Comparison of ENCODE assay signal across 8 cellular contexts in the genomic region with DNA sequence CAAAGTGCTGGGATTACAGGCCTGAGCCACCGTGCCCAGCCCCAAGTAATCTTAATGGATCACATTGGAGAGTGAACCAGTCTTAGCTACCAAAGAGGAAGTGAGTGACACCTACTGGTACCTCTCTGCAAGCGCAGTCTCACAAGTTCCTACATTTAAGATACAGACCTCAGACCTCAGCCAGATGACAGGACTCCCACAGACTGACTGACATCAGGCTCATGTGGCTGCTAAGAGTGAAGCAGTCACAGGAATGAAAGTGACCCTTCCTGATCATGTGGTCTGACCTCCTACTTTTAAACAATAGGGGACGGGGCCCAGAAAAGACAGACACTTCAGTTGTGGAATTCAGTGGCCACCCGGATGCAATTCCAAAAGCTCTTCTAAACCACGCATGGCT. TPM values are rescaled to one million over a fixed set of nuclear protein-coding genes. Genes with fewer than 3 reads are reported as not detected.
A peak's percentile ranks its signal among the peaks of the same experiment; 100 is the strongest.
DNase-seq lines count a peak whose midpoint lies in the region; ATAC-seq and TF ChIP-seq lines count a peak whose summit lies in the region.

No MANE protein-coding gene starts in this region.

- H3K79me2 ChIP-seq in OCI-LY7 (ENCODE audit: insufficient read depth, low read depth, low read length) (peaks cover 53% of the 10 kb centered on the region), fibroblast of lung (ENCODE audit: control insufficient read depth, insufficient read depth, low read length) (no peaks in the 10 kb centered on the region), neural progenitor cell (ENCODE audit: low read depth) (no peaks in the 10 kb centered on the region)

- 47% methylated on average over 5 of the region's 5 CpGs for WGBS in suprapubic skin

- H3K27ac Mint-ChIP-seq in neural progenitor cell, result peak overlapping the region; percentile 79

- H3K9me2 ChIP-seq in OCI-LY7 (ENCODE audit: insufficient read depth, low read length), result no peaks in the 10 kb centered on the region

- peak; percentile 83 for DNase-seq in EH (ENCODE audit: low read depth)
- DNase-seq in HUDEP-2 (lab: John Stamatoyannopoulos, UW; ENCODE audit: unreplicated experiment in 76 of 76), result peak in 57 of 76 experiments; percentile 2 to 74 (median 34)
- DNase-seq in OCI-LY7 (ENCODE audit: low spot score), result peak; percentile 92
- DNase-seq in activated T-cell treated with anti-CD3 and anti-CD28 coated beads for 4 hours, result peak; percentile 49
- DNase-seq in fibroblast of lung (ENCODE audit: low read depth in 2 of 2), result peak; percentile 76 to 87
- peak; percentile 82 for DNase-seq in neural progenitor cell (ENCODE audit: low spot score)
- no peak for DNase-seq in suprapubic skin (ENCODE audit: low spot score in 2 of 2)

- H3K4me3 ChIP-seq in OCI-LY7 (ENCODE audit: low read depth, low read length, poor library complexity, severe bottlenecking) (no peak overlapping the region), fibroblast of lung (replicated peaks in 1 of 4; ENCODE audit: control extremely low read depth in 1 of 4, insufficient read depth in 1 of 4, low read depth in 3 of 4, low read length in 4 of 4) (no peak overlapping the region), neural progenitor cell (no peak overlapping the region), suprapubic skin (no peak overlapping the region)

- no peaks in the 10 kb centered on the region for H4K20me1 ChIP-seq in OCI-LY7 (ENCODE audit: insufficient read depth, low read length)
- H4K20me1 ChIP-seq in fibroblast of lung (ENCODE audit: control insufficient read depth, extremely low read depth, insufficient read depth, low read length), result no peaks in the 10 kb centered on the region
- H4K20me1 ChIP-seq in neural progenitor cell (ENCODE audit: low read depth), result no peaks in the 10 kb centered on the region

- POLR2A ChIA-PET in OCI-LY7 (lab: Charles Lee), result interaction anchor here (0.7 to 8.4 kb wide), 7 partner anchors 6 to 62 kb away, joined by 3 to 167 read pairs (median 4); no protein-coding TSS in a partner anchor

- H3K4me3 Mint-ChIP-seq in neural progenitor cell, result no peak overlapping the region

- H3K4me1 ChIP-seq in OCI-LY7 (ENCODE audit: insufficient read depth, low read length, poor library complexity, severe bottlenecking) (peaks cover 90% of the 10 kb centered on the region), fibroblast of lung (ENCODE audit: control insufficient read depth, extremely low read depth, insufficient read depth, low read length) (no peaks in the 10 kb centered on the region), neural progenitor cell (no peaks in the 10 kb centered on the region), suprapubic skin (no peaks in the 10 kb centered on the region)

- peaks cover 6% of the 10 kb centered on the region for H3K4me1 Mint-ChIP-seq in neural progenitor cell

- CTCF ChIA-PET in OCI-LY7 (lab: Charles Lee; ENCODE audit: unreplicated experiment), result interaction anchor here (0.9 to 3.0 kb wide), 4 partner anchors 8 to 43 kb away, joined by 3 to 10 read pairs (median 6); no protein-coding TSS in a partner anchor

- H3K27me3 ChIP-seq in fibroblast of lung (ENCODE audit: control insufficient read depth, insufficient read depth, low read length) (peaks cover 1% of the 10 kb centered on the region), neural progenitor cell (no peaks in the 10 kb centered on the region), suprapubic skin (no peaks in the 10 kb centered on the region)

- TF ChIP-seq POLR2A in suprapubic skin (IDR thresholded peaks at IDR 0.05), result no peak

- H3K27me3 Mint-ChIP-seq in neural progenitor cell (ENCODE audit: insufficient read depth, low read depth), result peaks cover 5% of the 10 kb centered on the region

- H3K9ac ChIP-seq in fibroblast of lung (ENCODE audit: insufficient read depth, low read length) (no peak overlapping the region), neural progenitor cell (no peak overlapping the region)

- TF ChIP-seq CTCF in OCI-LY7 (conservative IDR thresholded peaks at IDR 0.05; ENCODE audit: low read length) (peak; percentile 83), fibroblast of lung (conservative IDR thresholded peaks at IDR 0.05 in 1 of 2, IDR thresholded peaks at IDR 0.05 in 1 of 2; ENCODE audit: low read depth in 1 of 2, low read length in 2 of 2) (peak; percentile 83 to 88), neural progenitor cell (IDR thresholded peaks at IDR 0.05) (peak; percentile 75), suprapubic skin (IDR thresholded peaks at IDR 0.05) (peak; percentile 54 to 79)

- no peaks in the 10 kb centered on the region for H3K9me3 Mint-ChIP-seq in neural progenitor cell

- no TSS peak for BruUV-seq in OCI-LY7 (replicated peaks; lab: Mats Ljungman, UMichigan)

- H2AFZ ChIP-seq in OCI-LY7 (ENCODE audit: low read length) (no peak overlapping the region), fibroblast of lung (ENCODE audit: low read length) (no peak overlapping the region), neural progenitor cell (replicated peaks) (no peak overlapping the region)

- H3K36me3 Mint-ChIP-seq in neural progenitor cell, result peaks cover 5% of the 10 kb centered on the region

- H3K9me3 ChIP-seq in OCI-LY7 (ENCODE audit: low read length), result no peaks in the 10 kb centered on the region
- no peaks in the 10 kb centered on the region for H3K9me3 ChIP-seq in fibroblast of lung (ENCODE audit: control insufficient read depth, insufficient read depth, low read depth, low read length)
- H3K9me3 ChIP-seq in neural progenitor cell (ENCODE audit: low read depth), result no peaks in the 10 kb centered on the region
- no peaks in the 10 kb centered on the region for H3K9me3 ChIP-seq in suprapubic skin

- intact Hi-C loops in OCI-LY7 (cut with micrococcal nuclease; ENCODE audit: unreplicated experiment), result loop anchor here (1.0 kb wide), 2 partner anchors 10 to 44 kb away; no protein-coding TSS in a partner anchor

- peak; percentile 72 for ATAC-seq in GM21529 (IDR thresholded peaks at IDR 0.05; ENCODE audit: unreplicated experiment)

- no peak for TF ChIP-seq EP300 in suprapubic skin (IDR thresholded peaks at IDR 0.05)

- H3K27ac ChIP-seq in OCI-LY7 (ENCODE audit: low read depth, low read length, poor library complexity, severe bottlenecking), result peak overlapping the region; percentile 20
- no peak overlapping the region for H3K27ac ChIP-seq in fibroblast of lung (ENCODE audit: insufficient read depth, low read length)
- no peak overlapping the region for H3K27ac ChIP-seq in neural progenitor cell
- no peak overlapping the region for H3K27ac ChIP-seq in suprapubic skin

- peaks cover 55% of the 10 kb centered on the region for H3K36me3 ChIP-seq in OCI-LY7 (ENCODE audit: insufficient read depth, low read length)
- H3K36me3 ChIP-seq in fibroblast of lung (ENCODE audit: control insufficient read depth, insufficient read depth, low read length), result no peaks in the 10 kb centered on the region
- no peaks in the 10 kb centered on the region for H3K36me3 ChIP-seq in neural progenitor cell
- peaks cover 12% of the 10 kb centered on the region for H3K36me3 ChIP-seq in suprapubic skin

- H3F3A ChIP-seq in neural progenitor cell (ENCODE audit: low read depth), result peaks cover 7% of the 10 kb centered on the region

- H3K4me2 ChIP-seq in OCI-LY7 (ENCODE audit: low read length) (peak overlapping the region; percentile 22; the same call in 1 of the 2 replicates), fibroblast of lung (ENCODE audit: extremely low read depth, insufficient read depth, low read length) (no peak overlapping the region), neural progenitor cell (no peak overlapping the region)

RNA-seq across cellular contexts. Expression of a gene that starts 36.3 kb away (rescaled TPM):
- total RNA-seq in OCI-LY7 (2014; rRNA removed; shearing (Covaris generic)), result 53.9 and 56.3 TPM in 2 replicates
- 49.0 and 60.3 TPM in 2 replicates for total RNA-seq in OCI-LY7 (2022)
- 40.3 and 52.2 TPM in 2 replicates for total RNA-seq in fibroblast of lung
- polyA plus RNA-seq in fibroblast of lung, result 27.4 and 44.0 TPM in 2 replicates
- polyA plus RNA-seq in fibroblast of lung (2012), result 25.8 and 33.4 TPM in 2 replicates
- polyA minus RNA-seq in fibroblast of lung (ENCODE audit: low replicate concordance), result 14.9 and 20.5 TPM in 2 replicates
- 36.0 and 37.8 TPM in 2 replicates for total RNA-seq in neural progenitor cell (ENCODE audit: low replicate concordance)
- total RNA-seq in suprapubic skin, result 10 to 100 TPM; 17.1 to 30.8 (median 24.9) TPM

Comparison
In these comparisons a context has a peak if more than half of its experiments do, and no peak if none do; other contexts are left out.
1. DNase-seq: peak in EH (single experiment), HUDEP-2 (57 of 76), OCI-LY7 (single experiment), activated T-cell treated with anti-CD3 and anti-CD28 coated beads for 4 hours (single experiment), fibroblast of lung (2 of 2) and neural progenitor cell (single experiment); none in suprapubic skin (0 of 2).
2. Peak in every context shown above with its lines, with median percentiles within 50 percentile points of each other: CTCF ChIP-seq.